In the genomic region with DNA sequence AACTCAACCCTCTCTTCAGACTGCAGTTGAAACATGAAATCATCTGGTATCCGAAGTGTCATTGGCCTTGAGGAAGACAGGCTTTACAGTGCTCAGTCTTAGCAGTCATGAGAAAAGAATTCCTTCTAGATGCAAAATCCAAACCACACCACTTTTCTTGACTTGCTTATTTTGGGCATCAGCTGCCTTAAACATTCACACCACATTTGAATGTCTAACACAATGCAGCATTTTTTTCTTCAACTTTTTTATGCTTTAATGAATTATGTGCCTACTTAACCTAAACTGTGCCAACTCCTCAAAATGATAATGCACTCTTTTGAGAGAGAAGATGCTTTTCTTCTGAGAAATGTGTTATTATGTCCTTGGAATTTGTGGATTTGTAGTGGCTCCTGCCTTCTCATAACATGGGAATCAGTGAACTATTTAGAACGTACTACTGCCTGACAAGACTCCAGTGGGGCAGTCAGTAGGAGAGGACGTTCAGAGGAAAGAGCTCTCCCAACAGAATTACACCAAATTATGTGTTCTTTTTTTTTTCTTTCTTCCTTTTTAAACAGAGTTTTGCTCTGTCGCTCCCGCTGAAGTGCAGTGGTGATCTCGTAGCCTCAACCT, we compare ENCODE assay signal across 14 cellular contexts. TPM values are rescaled to one million over a fixed set of nuclear protein-coding genes. Genes with fewer than 3 reads are reported as not detected.
A peak's percentile ranks its signal among the peaks of the same experiment; 100 is the strongest.
DNase-seq lines count a peak whose midpoint lies in the region; ATAC-seq and TF ChIP-seq lines count a peak whose summit lies in the region.
"Had no signal": no experiment of that assay in that cellular context is flagged by ENCODE, and none has a peak within 500 bp of the region (broad histone marks: within the 10 kb centered on the region; RNA-seq: fewer than 3 reads in every experiment).

No MANE protein-coding gene starts in this region.

- no peaks in the 10 kb centered on the region for H3K36me3 Mint-ChIP-seq in chondrocyte (ENCODE audit: low read depth)
- no peaks in the 10 kb centered on the region for H3K36me3 Mint-ChIP-seq in neural crest cell (ENCODE audit: low read depth)

- no peak for TF ChIP-seq CTCF in chondrocyte (IDR thresholded peaks at IDR 0.05)
- no peak for TF ChIP-seq CTCF in neural crest cell (conservative IDR thresholded peaks at IDR 0.05)

- DNase-seq in AG20443 (ENCODE audit: low spot score) (peak; percentile 61), HCEC 1CT (peak; percentile 19), chondrocyte (ENCODE audit: low spot score) (no peak), neural crest cell (ENCODE audit: low read depth, low spot score) (no peak), NCI-H1930 (lab: John Stamatoyannopoulos, UW) (no peak)
- DNase-seq in activated naive CD4-positive, alpha-beta T cell (lab: John Stamatoyannopoulos, UW): no peak
- DNase-seq: CD8-positive, alpha-beta memory T cell; KBM-7; NCI-H1092 treated with DMSO at 0.1 percent for 48 hours; NCI-H1694; PC-3 had no signal

- H3K9me3 Mint-ChIP-seq in chondrocyte (ENCODE audit: low read depth) (no peaks in the 10 kb centered on the region), neural crest cell (no peaks in the 10 kb centered on the region)
- H3K9me3 Mint-ChIP-seq: CD8-positive, alpha-beta memory T cell had no signal

- peak overlapping the region; percentile 41 for H3K27ac Mint-ChIP-seq in chondrocyte (ENCODE audit: unreplicated experiment)
- H3K27ac Mint-ChIP-seq in neural crest cell (ENCODE audit: unreplicated experiment): no peak overlapping the region

- H3K27me3 Mint-ChIP-seq in chondrocyte (ENCODE audit: low read depth): no peaks in the 10 kb centered on the region
- no peaks in the 10 kb centered on the region for H3K27me3 Mint-ChIP-seq in neural crest cell (ENCODE audit: low read depth)

- ATAC-seq in GM19463 (IDR thresholded peaks at IDR 0.05; ENCODE audit: unreplicated experiment) (no peak), GM21576 (IDR thresholded peaks at IDR 0.05; ENCODE audit: unreplicated experiment) (no peak)
- ATAC-seq: GM12878, PC-3 had no signal

- H3K4me1 Mint-ChIP-seq in chondrocyte (ENCODE audit: low read depth) (peaks cover 42% of the 10 kb centered on the region), neural crest cell (peaks cover 26% of the 10 kb centered on the region)

- H3K4me3 Mint-ChIP-seq in chondrocyte (ENCODE audit: unreplicated experiment) (no peak overlapping the region), neural crest cell (peak overlapping the region; percentile 64)

RNA-seq across cellular contexts. Expression of a gene that starts 3.2 kb away (rescaled TPM):
- total RNA-seq in chondrocyte: 95.2 to 117 TPM (median 103 TPM) in 3 replicates
- total RNA-seq in neural crest cell: 41.7 and 51.5 TPM in 2 replicates

Comparison
In these comparisons a context has a peak if more than half of its experiments do, and no peak if none do; other contexts are left out.
1. DNase-seq: peak in AG20443 (single experiment) and HCEC 1CT (single experiment); none in chondrocyte (single experiment), neural crest cell (single experiment), activated naive CD4-positive, alpha-beta T cell (0 of 4) and NCI-H1930 (0 of 2).